14 cellular contexts compared by ENCODE assay signal in genomic region chr14:105247026-105247425, GRCh38. TPM values are rescaled to one million over a fixed set of nuclear protein-coding genes. Genes with fewer than 3 reads are reported as not detected.
DNase-seq lines count a peak whose midpoint lies in the region; ATAC-seq and TF ChIP-seq lines count a peak whose summit lies in the region.
"Had no signal": no experiment of that assay in that cellular context is flagged by ENCODE, and none has a peak within 500 bp of the region (broad histone marks: within the 10 kb centered on the region; RNA-seq: fewer than 3 reads in every experiment).

No MANE protein-coding gene starts in this region.

- TF ChIP-seq CTCF in C4-2B (conservative IDR thresholded peaks at IDR 0.05) (no peak), Calu3 (IDR thresholded peaks at IDR 0.05; ENCODE audit: unreplicated experiment) (no peak), body of pancreas (IDR thresholded peaks at IDR 0.05) (no peak)

- no peaks in the 10 kb centered on the region for H3K4me1 Mint-ChIP-seq in Calu3 (ENCODE audit: low read depth, unreplicated experiment)
- H3K4me1 Mint-ChIP-seq in activated CD8-positive, alpha-beta T cell treated with anti-CD3 and anti-CD28 coated beads, Interleukin-2, amount 10 ng/mL, durations not matched to agents 7 days and 5 days (ENCODE audit: low read depth): peaks cover 43% of the 10 kb centered on the region
- H3K4me1 Mint-ChIP-seq in naive thymus-derived CD4-positive, alpha-beta T cell: peaks cover 17 to 52% (median 31%) of the 10 kb centered on the region in 7 donors

- DNase-seq in Calu3 (no peak), body of pancreas (no peak), substantia nigra (lab: John Stamatoyannopoulos, UW) (no peak)
- DNase-seq in activated CD8-positive, alpha-beta T cell treated with anti-CD3 and anti-CD28 coated beads, Interleukin-2, amount 10 ng/mL, durations not matched to agents 7 days and 5 days: no peak
- DNase-seq in naive thymus-derived CD4-positive, alpha-beta T cell: no peak
- DNase-seq: COR-L47, GF-D8, heart right ventricle, NCI-H1694 treated with DMSO at 0.1 percent for 48 hours, NCI-H524, OCI-M1 had no signal

- ATAC-seq in activated CD8-positive, alpha-beta T cell treated with anti-CD3 and anti-CD28 coated beads, Interleukin-2, amount 10 ng/mL, durations not matched to agents 7 days and 5 days: no peak
- no peak for ATAC-seq in naive thymus-derived CD4-positive, alpha-beta T cell
- ATAC-seq in body of pancreas (no peak), GM19351 (IDR thresholded peaks at IDR 0.05; ENCODE audit: unreplicated experiment) (no peak)

- POLR2A ChIA-PET in activated CD8-positive, alpha-beta T cell treated with anti-CD3 and anti-CD28 coated beads, Interleukin-2, amount 10 ng/mL, durations not matched to agents 7 days and 5 days (lab: Charles Lee): interaction anchor here (1.9 kb wide), 1 partner anchor 54 kb away, joined by 15 read pairs; the partner anchor contains the start of gene BRF1
- POLR2A ChIA-PET in naive thymus-derived CD4-positive, alpha-beta T cell (lab: Charles Lee): no interaction called here

- no peaks in the 10 kb centered on the region for H3K27me3 ChIP-seq in naive thymus-derived CD4-positive, alpha-beta T cell (ENCODE audit: control insufficient read depth in 2 of 2, insufficient read depth in 2 of 2, low read length in 2 of 2)
- H3K27me3 ChIP-seq in body of pancreas: no peaks in the 10 kb centered on the region
- H3K27me3 ChIP-seq: esophagus muscularis mucosa, heart right ventricle had no signal

- no peak overlapping the region for H3K4me3 ChIP-seq in naive thymus-derived CD4-positive, alpha-beta T cell (ENCODE audit: low read length)
- no peak overlapping the region for H3K4me3 ChIP-seq in body of pancreas

- peaks cover 12 to 14% of the 10 kb centered on the region in 2 donors for H3K4me1 ChIP-seq in naive thymus-derived CD4-positive, alpha-beta T cell (ENCODE audit: control insufficient read depth in 2 of 2, insufficient read depth in 2 of 2, low read length in 2 of 2)
- H3K4me1 ChIP-seq in body of pancreas: peaks cover 7% of the 10 kb centered on the region

- 88 to 92% methylated on average over 16 of the region's 16 CpGs for WGBS in body of pancreas, 2 donors

- H3K36me3 Mint-ChIP-seq in Calu3 (ENCODE audit: insufficient read depth, unreplicated experiment): peaks cover 36% of the 10 kb centered on the region
- H3K36me3 Mint-ChIP-seq in activated CD8-positive, alpha-beta T cell treated with anti-CD3 and anti-CD28 coated beads, Interleukin-2, amount 10 ng/mL, durations not matched to agents 7 days and 5 days (ENCODE audit: low read depth): peaks cover 37% of the 10 kb centered on the region
- peaks cover 0 to 11% (median 0%) of the 10 kb centered on the region in 5 donors for H3K36me3 Mint-ChIP-seq in naive thymus-derived CD4-positive, alpha-beta T cell

- peaks cover 0 to 31% (median 0%) of the 10 kb centered on the region in 3 experiments for H3K36me3 ChIP-seq in naive thymus-derived CD4-positive, alpha-beta T cell (ENCODE audit: control insufficient read depth in 2 of 3, insufficient read depth in 3 of 3, low read length in 3 of 3)
- H3K36me3 ChIP-seq in body of pancreas (replicated peaks in 1 of 2; ENCODE audit: insufficient read depth in 1 of 2, low read depth in 2 of 2): no peaks in the 10 kb centered on the region

- CTCF ChIA-PET in Calu3 (lab: Charles Lee): no interaction called here
- CTCF ChIA-PET in activated CD8-positive, alpha-beta T cell treated with anti-CD3 and anti-CD28 coated beads, Interleukin-2, amount 10 ng/mL, durations not matched to agents 7 days and 5 days (lab: Charles Lee): interaction anchor here (2.5 kb wide), 1 partner anchor 105 kb away, joined by 10 read pairs; no protein-coding TSS in a partner anchor
- CTCF ChIA-PET in naive thymus-derived CD4-positive, alpha-beta T cell (lab: Charles Lee): interaction anchor here (0.7 to 1.1 kb wide), 2 partner anchors 35 to 105 kb away, joined by 3 to 4 read pairs; no protein-coding TSS in a partner anchor

- no peak overlapping the region for H3K27ac Mint-ChIP-seq in Calu3 (ENCODE audit: unreplicated experiment)
- H3K27ac Mint-ChIP-seq in activated CD8-positive, alpha-beta T cell treated with anti-CD3 and anti-CD28 coated beads, Interleukin-2, amount 10 ng/mL, durations not matched to agents 7 days and 5 days: peak overlapping the region; percentile 75
- peak overlapping the region in 5 of 9 donors; percentile 59 to 89 (median 67) for H3K27ac Mint-ChIP-seq in naive thymus-derived CD4-positive, alpha-beta T cell

- peak overlapping the region; percentile 72 for H3K4me3 Mint-ChIP-seq in Calu3 (ENCODE audit: low read depth, unreplicated experiment)
- peak overlapping the region; percentile 80 for H3K4me3 Mint-ChIP-seq in activated CD8-positive, alpha-beta T cell treated with anti-CD3 and anti-CD28 coated beads, Interleukin-2, amount 10 ng/mL, durations not matched to agents 7 days and 5 days
- peak overlapping the region in 9 of 10 donors; percentile 66 to 81 (median 79) for H3K4me3 Mint-ChIP-seq in naive thymus-derived CD4-positive, alpha-beta T cell

- intact Hi-C loops in Calu3 (cut with micrococcal nuclease; ENCODE audit: unreplicated experiment) (no loop called here), body of pancreas (cut with DNase I) (no loop called here)
- intact Hi-C loops in naive thymus-derived CD4-positive, alpha-beta T cell (cut with micrococcal nuclease): loop anchor here in 1 of 2 donors (10.0 kb wide), 1 partner anchor 48 kb away; no protein-coding TSS in a partner anchor

- TSS peak; percentile 40 for BruUV-seq in Calu3 (replicated peaks; lab: Mats Ljungman, UMichigan)

- H3K9me3 ChIP-seq in naive thymus-derived CD4-positive, alpha-beta T cell (ENCODE audit: control insufficient read depth in 2 of 3, low read length in 3 of 3): no peaks in the 10 kb centered on the region
- no peaks in the 10 kb centered on the region for H3K9me3 ChIP-seq in body of pancreas
- H3K9me3 ChIP-seq: esophagus muscularis mucosa, heart right ventricle had no signal

- no peaks in the 10 kb centered on the region for H3K9me3 Mint-ChIP-seq in Calu3 (ENCODE audit: low read depth, unreplicated experiment)
- no peaks in the 10 kb centered on the region for H3K9me3 Mint-ChIP-seq in activated CD8-positive, alpha-beta T cell treated with anti-CD3 and anti-CD28 coated beads, Interleukin-2, amount 10 ng/mL, durations not matched to agents 7 days and 5 days (ENCODE audit: insufficient read depth)
- H3K9me3 Mint-ChIP-seq in naive thymus-derived CD4-positive, alpha-beta T cell: no peaks in the 10 kb centered on the region

- H3K27me3 Mint-ChIP-seq in Calu3 (ENCODE audit: unreplicated experiment): no peaks in the 10 kb centered on the region
- no peaks in the 10 kb centered on the region for H3K27me3 Mint-ChIP-seq in activated CD8-positive, alpha-beta T cell treated with anti-CD3 and anti-CD28 coated beads, Interleukin-2, amount 10 ng/mL, durations not matched to agents 7 days and 5 days (ENCODE audit: low read depth)
- H3K27me3 Mint-ChIP-seq in naive thymus-derived CD4-positive, alpha-beta T cell: no peaks in the 10 kb centered on the region

- no peak for TF ChIP-seq POLR2A in body of pancreas (IDR thresholded peaks at IDR 0.05)

- peak overlapping the region; percentile 83; the same call in 1 of the 2 replicates for H3K27ac ChIP-seq in C4-2B
- H3K27ac ChIP-seq in naive thymus-derived CD4-positive, alpha-beta T cell (ENCODE audit: low read depth, low read length): no peak overlapping the region
- no peak overlapping the region for H3K27ac ChIP-seq in body of pancreas
- H3K27ac ChIP-seq in substantia nigra (ENCODE audit: low read depth, low read length, poor library complexity, severe bottlenecking): no peak overlapping the region

RNA-seq across cellular contexts. Expression of gene BTBD6, which starts 1.3 kb away (rescaled TPM):
- total RNA-seq in Calu3 (2022) (29.7 and 30.1 TPM in 2 replicates), body of pancreas (10 to 100 TPM; 13.0 to 22.4 TPM)
- 10 to 100 TPM; 53.7 to 59.8 TPM for total RNA-seq in activated CD8-positive, alpha-beta T cell treated with anti-CD3 and anti-CD28 coated beads, Interleukin-2, amount 10 ng/mL, durations not matched to agents 7 days and 5 days
- 10 to 100 TPM; 30.8 to 43.0 (median 40.1) TPM for total RNA-seq in naive thymus-derived CD4-positive, alpha-beta T cell
- polyA plus RNA-seq in naive thymus-derived CD4-positive, alpha-beta T cell: 1 to 10 TPM; 4.0 to 7.9 TPM

RNA-seq across cellular contexts. Expression of gene BRF1, which starts 53.8 kb away (rescaled TPM):
- 38.4 and 43.7 TPM in 2 replicates for total RNA-seq in Calu3 (2022)
- total RNA-seq in activated CD8-positive, alpha-beta T cell treated with anti-CD3 and anti-CD28 coated beads, Interleukin-2, amount 10 ng/mL, durations not matched to agents 7 days and 5 days: 10 to 100 TPM; 42.1 to 44.7 TPM
- total RNA-seq in naive thymus-derived CD4-positive, alpha-beta T cell: 10 to 100 TPM; 49.8 to 75.7 (median 61.4) TPM
- 10 to 100 TPM in 1 of 2 donors, 1 to 10 TPM in 1; 7.1 to 11.9 TPM for polyA plus RNA-seq in naive thymus-derived CD4-positive, alpha-beta T cell
- 10 to 100 TPM; 54.5 to 86.7 TPM for total RNA-seq in body of pancreas
